ENCODE assay signal across 23 cellular contexts in the genomic region with DNA sequence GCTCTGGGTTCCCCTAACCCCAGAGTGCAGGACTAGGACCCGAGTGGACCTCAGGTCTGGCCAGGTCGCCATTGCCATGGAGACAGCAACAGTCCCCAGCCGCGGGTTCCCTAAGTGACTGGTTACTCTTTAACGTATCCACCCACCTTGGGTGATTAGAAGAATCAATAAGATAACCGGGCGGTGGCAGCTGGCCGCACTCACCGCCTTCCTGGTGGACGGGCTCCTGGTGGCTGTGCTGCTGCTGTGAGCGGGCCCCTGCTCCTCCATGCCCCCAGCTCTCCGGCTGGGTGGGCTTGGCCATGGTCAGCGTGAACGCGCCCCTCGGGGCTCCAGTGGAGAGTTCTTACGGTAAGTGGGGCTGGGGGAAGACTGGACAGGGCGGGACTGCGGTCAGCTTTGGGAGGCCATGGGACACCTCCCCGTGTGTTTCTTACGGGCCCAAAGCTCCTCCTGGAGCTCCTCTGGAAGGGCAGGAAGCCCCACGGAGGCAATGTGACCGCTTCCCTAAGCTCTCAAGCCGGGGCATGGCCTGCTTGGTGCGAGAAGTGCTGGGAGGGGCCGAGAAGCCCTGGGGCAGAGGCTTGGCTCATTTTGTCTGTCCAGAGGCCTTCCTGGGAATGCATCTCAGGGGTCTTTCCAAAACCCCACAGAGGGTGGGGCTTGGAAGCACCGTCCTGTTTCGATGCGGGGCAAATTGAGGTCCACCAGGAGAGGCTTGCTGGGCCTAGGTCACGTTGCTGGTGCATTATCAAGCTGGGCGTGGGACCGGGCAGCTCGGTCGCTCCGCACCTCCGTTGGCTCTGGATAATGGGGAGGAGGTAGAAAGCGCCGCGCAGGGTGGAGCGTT. TPM values are rescaled to one million over a fixed set of nuclear protein-coding genes. Genes with fewer than 3 reads are reported as not detected.
DNase-seq lines count a peak whose midpoint lies in the region; ATAC-seq, FAIRE-seq and TF ChIP-seq lines count a peak whose summit lies in the region.
"Had no signal": no experiment of that assay in that cellular context is flagged by ENCODE, and none has a peak within 500 bp of the region (broad histone marks: within the 10 kb centered on the region; RNA-seq: fewer than 3 reads in every experiment).

A gene (plus strand): TSS at position 197 of the 850 bp plus-strand sequence. CDS start 106 bp downstream, at position 303.

- no peaks in the 10 kb centered on the region for H3K4me1 Mint-ChIP-seq in activated naive CD4-positive, alpha-beta T cell treated with anti-CD3 and anti-CD28 coated beads for 36 hours (ENCODE audit: low read depth)
- no peaks in the 10 kb centered on the region for H3K4me1 Mint-ChIP-seq in activated naive CD4-positive, alpha-beta T cell treated with anti-CD3 and anti-CD28 coated beads, Interleukin-2, amount 10 ng/mL, durations not matched to agents 7 days and 5 days

- no peak within 1 kb of the TSS for H3K4me3 ChIP-seq in K562
- H3K4me3 ChIP-seq in upper lobe of right lung, result no peak within 1 kb of the TSS
- H3K4me3 ChIP-seq: breast epithelium had no signal

- H3K36me3 ChIP-seq in K562 (ENCODE audit: control insufficient read depth, insufficient read depth, low read length) (no peaks in the 10 kb centered on the region), upper lobe of right lung (no peaks in the 10 kb centered on the region)
- H3K36me3 ChIP-seq: breast epithelium had no signal

- FAIRE-seq in K562 (lab: Jason Lieb, UNC) (no peak), GM12892 (lab: Jason Lieb, UNC) (no peak)
- FAIRE-seq: frontal cortex had no signal

- TF ChIP-seq EP300 in K562 (IDR thresholded peaks at IDR 0.05; ENCODE audit: low read length), result no peak

- no peak for TF ChIP-seq RAD21 in K562 (CRISPR knock-in tag; conservative IDR thresholded peaks at IDR 0.05 in 1 of 2, IDR thresholded peaks at IDR 0.05 in 1 of 2)

- H4K20me1 ChIP-seq in K562 (replicated peaks; ENCODE audit: control insufficient read depth, insufficient read depth, low read length), result no peaks in the 10 kb centered on the region; the same call in 1 of the 2 replicates

- H2AFZ ChIP-seq in K562 (ENCODE audit: low read depth, low read length), result no peak within 1 kb of the TSS

- peak within 1 kb of the TSS; percentile 10 for H3K27ac Mint-ChIP-seq in activated naive CD4-positive, alpha-beta T cell treated with anti-CD3 and anti-CD28 coated beads for 36 hours
- no peak within 1 kb of the TSS for H3K27ac Mint-ChIP-seq in activated naive CD4-positive, alpha-beta T cell treated with anti-CD3 and anti-CD28 coated beads, Interleukin-2, amount 10 ng/mL, durations not matched to agents 7 days and 5 days
- H3K27ac Mint-ChIP-seq: activated CD8-positive, alpha-beta T cell treated with anti-CD3 and anti-CD28 coated beads, Interleukin-2, amount 10 ng/mL, durations not matched to agents 7 days and 5 days; activated naive CD8-positive, alpha-beta T cell; activated T-cell treated with anti-CD3 and anti-CD28 coated beads, Interleukin-2, amount 50 U/mL, for 72 hours; T-helper 1 cell treated with Interleukin-12 subunit alpha and Interleukin-12 subunit beta and Interleukin-4 antibody, amounts not matched to agents 30 μg/mL and 1 μg/mL, for 36 hours had no signal

- 26% methylated on average over 39 of the region's 40 CpGs for WGBS in K562 (ENCODE audit: insufficient coverage, low coverage, missing lambda C conversion rate)

- CTCF ChIA-PET in activated naive CD4-positive, alpha-beta T cell treated with anti-CD3 and anti-CD28 coated beads for 36 hours (lab: Charles Lee), result no interaction called here
- CTCF ChIA-PET in activated naive CD4-positive, alpha-beta T cell treated with anti-CD3 and anti-CD28 coated beads, Interleukin-2, amount 10 ng/mL, durations not matched to agents 7 days and 5 days (lab: Charles Lee), result no interaction called here
- CTCF ChIA-PET in K562 (lab: Yijun Ruan, JAX; ENCODE audit: low intra/inter-chr PET ratio), result no interaction called here

- in situ Hi-C loops in K562 (cut with MboI), result no loop called here

- H3K27me3 Mint-ChIP-seq in activated naive CD4-positive, alpha-beta T cell treated with anti-CD3 and anti-CD28 coated beads for 36 hours (ENCODE audit: low read depth), result no peaks in the 10 kb centered on the region
- H3K27me3 Mint-ChIP-seq in activated naive CD4-positive, alpha-beta T cell treated with anti-CD3 and anti-CD28 coated beads, Interleukin-2, amount 10 ng/mL, durations not matched to agents 7 days and 5 days, result peaks cover 17% of the 10 kb centered on the region

- H3K4me2 ChIP-seq in K562 (ENCODE audit: insufficient read depth, low read length), result no peak within 1 kb of the TSS

- H3K9me1 ChIP-seq in K562 (ENCODE audit: control insufficient read depth, insufficient read depth, low read length), result no peaks in the 10 kb centered on the region

- ATAC-seq in K562 (no peak), upper lobe of right lung (peak; percentile 11)
- ATAC-seq: activated CD8-positive, alpha-beta T cell treated with anti-CD3 and anti-CD28 coated beads, Interleukin-2, amount 10 ng/mL, durations not matched to agents 7 days and 5 days; activated T-cell treated with anti-CD3 and anti-CD28 coated beads, Interleukin-2, amount 50 U/mL, for 72 hours had no signal

- BruUV-seq in K562 (replicated peaks; lab: Mats Ljungman, UMichigan), result no TSS peak

- H3K36me3 Mint-ChIP-seq in activated naive CD4-positive, alpha-beta T cell treated with anti-CD3 and anti-CD28 coated beads for 36 hours (ENCODE audit: low read depth), result no peaks in the 10 kb centered on the region
- H3K36me3 Mint-ChIP-seq in activated naive CD4-positive, alpha-beta T cell treated with anti-CD3 and anti-CD28 coated beads, Interleukin-2, amount 10 ng/mL, durations not matched to agents 7 days and 5 days, result no peaks in the 10 kb centered on the region
- H3K36me3 Mint-ChIP-seq: activated naive CD8-positive, alpha-beta T cell had no signal

- DNase-seq in activated naive CD4-positive, alpha-beta T cell treated with anti-CD3 and anti-CD28 coated beads for 36 hours, result no peak
- no peak for DNase-seq in activated naive CD4-positive, alpha-beta T cell treated with anti-CD3 and anti-CD28 coated beads, Interleukin-2, amount 10 ng/mL, durations not matched to agents 7 days and 5 days
- DNase-seq in K562 (ENCODE audit: extremely low read depth in 1 of 4, low spot score in 3 of 4), result peak in 1 of 4 experiments; percentile 6
- peak; percentile 69 for DNase-seq in mucosa of gallbladder (ENCODE audit: low spot score)
- DNase-seq in upper lobe of right lung, result no peak
- DNase-seq in GM12892 (ENCODE audit: insufficient read length), result no peak
- DNase-seq in H4 (ENCODE audit: low spot score), result no peak
- no peak for DNase-seq in activated CD4-positive, CD25-positive, alpha-beta regulatory T cell (lab: John Stamatoyannopoulos, UW)
- DNase-seq: 8988T; activated CD8-positive, alpha-beta T cell treated with anti-CD3 and anti-CD28 coated beads, Interleukin-2, amount 10 ng/mL, durations not matched to agents 7 days and 5 days; activated T-cell treated with anti-CD3 and anti-CD28 coated beads, Interleukin-2, amount 50 U/mL, for 72 hours; dermis blood vessel endothelial cell; erythroblast; NCI-H2081; NCI-H526; SIG-M5; stimulated activated CD8-positive, alpha-beta memory T cell treated with anti-CD3 and anti-CD28 coated beads, Interleukin-4, amount 100 ng/mL, for 48 hours had no signal

- no peak within 1 kb of the TSS; a peak in 1 of 4 replicates for H3K9ac ChIP-seq in K562 (ENCODE audit: insufficient read depth in 1 of 2, low read depth in 2 of 2, low read length in 2 of 2)

- H3K9me3 Mint-ChIP-seq in activated naive CD4-positive, alpha-beta T cell treated with anti-CD3 and anti-CD28 coated beads for 36 hours, result no peaks in the 10 kb centered on the region
- no peaks in the 10 kb centered on the region for H3K9me3 Mint-ChIP-seq in activated naive CD4-positive, alpha-beta T cell treated with anti-CD3 and anti-CD28 coated beads, Interleukin-2, amount 10 ng/mL, durations not matched to agents 7 days and 5 days
- H3K9me3 Mint-ChIP-seq: activated T-cell treated with anti-CD3 and anti-CD28 coated beads, Interleukin-2, amount 50 U/mL, for 72 hours; T-helper 1 cell treated with Interleukin-12 subunit alpha and Interleukin-12 subunit beta and Interleukin-4 antibody, amounts not matched to agents 30 μg/mL and 1 μg/mL, for 36 hours had no signal

- TF ChIP-seq POLR2A in K562 (conservative IDR thresholded peaks at IDR 0.05) (no peak), GM12892 (IDR thresholded peaks at IDR 0.05; ENCODE audit: low read depth, low read length) (no peak)

- no peak within 1 kb of the TSS for H3K4me3 Mint-ChIP-seq in activated naive CD4-positive, alpha-beta T cell treated with anti-CD3 and anti-CD28 coated beads for 36 hours
- H3K4me3 Mint-ChIP-seq in activated naive CD4-positive, alpha-beta T cell treated with anti-CD3 and anti-CD28 coated beads, Interleukin-2, amount 10 ng/mL, durations not matched to agents 7 days and 5 days, result no peak within 1 kb of the TSS
- H3K4me3 Mint-ChIP-seq: activated CD8-positive, alpha-beta T cell treated with anti-CD3 and anti-CD28 coated beads, Interleukin-2, amount 10 ng/mL, durations not matched to agents 7 days and 5 days; activated naive CD8-positive, alpha-beta T cell; activated T-cell treated with anti-CD3 and anti-CD28 coated beads, Interleukin-2, amount 50 U/mL, for 72 hours; T-helper 1 cell treated with Interleukin-12 subunit alpha and Interleukin-12 subunit beta and Interleukin-4 antibody, amounts not matched to agents 30 μg/mL and 1 μg/mL, for 36 hours had no signal

- H3K79me2 ChIP-seq in K562 (ENCODE audit: control insufficient read depth, insufficient read depth, low read length), result no peaks in the 10 kb centered on the region

- H3K4me1 ChIP-seq in K562 (replicated peaks in 1 of 2; ENCODE audit: control insufficient read depth in 2 of 2, insufficient read depth in 2 of 2, low read length in 2 of 2) (peaks cover 0 to 9% of the 10 kb centered on the region in 2 experiments; a peak in 2 of 5 replicates), upper lobe of right lung (no peaks in the 10 kb centered on the region)
- H3K4me1 ChIP-seq: breast epithelium had no signal

- TF ChIP-seq CTCF in K562 (IDR thresholded peaks at IDR 0.05 in 2 of 3, conservative IDR thresholded peaks at IDR 0.05 in 1 of 3; ENCODE audit: insufficient read depth in 2 of 3, low read depth in 1 of 3, low read length in 3 of 3) (no peak), upper lobe of right lung (IDR thresholded peaks at IDR 0.05) (no peak)

- H3K27ac ChIP-seq in K562 (ENCODE audit: extremely low read depth, low read depth, low read length) (no peak within 1 kb of the TSS), upper lobe of right lung (no peak within 1 kb of the TSS)
- H3K27ac ChIP-seq: breast epithelium had no signal

- POLR2A ChIA-PET in K562 (lab: Yijun Ruan, JAX), result interaction anchor here (0.7 kb wide), 1 partner anchor 10 kb away, joined by 3 read pairs; no protein-coding TSS in a partner anchor

- H3K9me3 ChIP-seq in K562 (replicated peaks; ENCODE audit: control insufficient read depth, insufficient read depth, low read depth, low read length) (no peaks in the 10 kb centered on the region), upper lobe of right lung (no peaks in the 10 kb centered on the region)
- H3K9me3 ChIP-seq: breast epithelium had no signal

- intact Hi-C loops in activated naive CD4-positive, alpha-beta T cell treated with anti-CD3 and anti-CD28 coated beads for 36 hours (cut with micrococcal nuclease), result no loop called here
- intact Hi-C loops in K562 (cut with micrococcal nuclease), result no loop called here
- intact Hi-C loops in upper lobe of right lung (cut with DNase I), result no loop called here

- H3K27me3 ChIP-seq in K562 (ENCODE audit: control insufficient read depth in 2 of 2, insufficient read depth in 2 of 2, low read length in 2 of 2) (peaks cover 12 to 33% of the 10 kb centered on the region in 2 experiments), upper lobe of right lung (peaks cover 13% of the 10 kb centered on the region)
- H3K27me3 ChIP-seq: breast epithelium had no signal

RNA-seq across cellular contexts. Expression of the gene that starts here (rescaled TPM):
- not detected for total RNA-seq in activated naive CD4-positive, alpha-beta T cell treated with anti-CD3 and anti-CD28 coated beads for 36 hours
- 0.09 TPM in 1 of 2 replicates, not detected in the other for total RNA-seq in K562 (2011; cell fraction: chromatin; rRNA removed; ENCODE audit: low replicate concordance)
- under 0.01 TPM in 1 of 2 replicates, not detected in the other for total RNA-seq in K562 (2011; cell fraction: nucleolus; rRNA removed)
- total RNA-seq in K562 (2011; cell fraction: nucleoplasm; rRNA removed), result not detected in 2 replicates
- total RNA-seq in K562 (2014; rRNA removed) (not detected in 2 replicates), K562 (2014; rRNA removed; fragmentation: Illumina TruSeq; extraction: Trizol) (not detected in 2 replicates), K562 (2015; rRNA removed; fragmentation: Illumina TruSeq; extraction: Trizol) (not detected in 2 replicates), K562 (2021) (0.11 and 0.16 TPM in 2 replicates), mucosa of gallbladder (74.4 TPM), upper lobe of right lung (0.20 TPM)
- polyA plus RNA-seq in K562 (2011; rRNA removed) (not detected in 2 replicates), K562 (2014; fragmentation: Illumina TruSeq; extraction: Trizol) (0.03 TPM in 1 of 2 replicates, not detected in the other), K562 (2014; fragmentation: Nextera tagmentation; extraction: Ambion mirVana) (under 1 TPM in 1 of 2 experiments, not detected in 1; 0.06 TPM), K562 (2014; rRNA removed) (0.27 TPM in 1 of 2 replicates, not detected in the other)
- not detected in 2 replicates for polyA plus RNA-seq in K562 (2011; cell fraction: cytosol; rRNA removed)
- not detected in 2 replicates for polyA plus RNA-seq in K562 (2011; cell fraction: nucleus; rRNA removed)
- polyA plus RNA-seq in K562 (2012), result 0.03 and 2.3 TPM in 2 replicates
- polyA minus RNA-seq in K562 (2011; rRNA and poly(A)+ RNA removed), result not detected in 2 replicates
- 0.46 TPM in 1 of 2 replicates, not detected in the other for polyA minus RNA-seq in K562 (2011; cell fraction: cytosol; rRNA and poly(A)+ RNA removed)
- not detected in 2 replicates for polyA minus RNA-seq in K562 (2011; cell fraction: nucleus; rRNA and poly(A)+ RNA removed)
- polyA plus RNA-seq in GM12892 (2012; ENCODE audit: missing spikeins), result not detected
- not detected in 2 replicates for total RNA-seq in H4 (2014; rRNA removed; shearing (Covaris generic))
- total RNA-seq: activated CD8-positive, alpha-beta T cell treated with anti-CD3 and anti-CD28 coated beads, Interleukin-2, amount 10 ng/mL, durations not matched to agents 7 days and 5 days; activated T-cell treated with anti-CD3 and anti-CD28 coated beads, Interleukin-2, amount 50 U/mL, for 72 hours; dermis blood vessel endothelial cell; frontal cortex; myocyte; OCI-LY7 had no signal

Comparison
In these comparisons a context has a peak if more than half of its experiments do, and no peak if none do; other contexts are left out.
1. RNA of the gene that starts here (total RNA-seq): 74.4 TPM in mucosa of gallbladder (single experiment); 0.20 TPM in upper lobe of right lung (single experiment), under 0.01 to 0.16 TPM in K562, not detected in activated naive CD4-positive, alpha-beta T cell treated with anti-CD3 and anti-CD28 coated beads for 36 hours and not detected in H4; every median in the first group is over 10 times any median in the second.
2. Peak in ATAC-seq in upper lobe of right lung; RNA of the gene not detected or under 1 TPM.